In genomic region chr19:48713864-48714755, GRCh38 we compare ENCODE assay signal across 8 cellular contexts.
DNase-seq lines count a peak whose midpoint lies in the region; ATAC-seq and TF ChIP-seq lines count a peak whose summit lies in the region.

No MANE protein-coding gene starts in this region.

- peak; percentile 90 for ATAC-seq in HG03175 (IDR thresholded peaks at IDR 0.05; ENCODE audit: unreplicated experiment)

- DNase-seq in AG08396 (ENCODE audit: low spot score) (peak; percentile 100), NCI-H345 (lab: John Stamatoyannopoulos, UW) (peak; percentile 98), cerebellar cortex (ENCODE audit: low spot score) (peak; percentile 100), islet precursor cell (peak; percentile 100)
- peak; percentile 93 for DNase-seq in activated CD4-positive, CD25-positive, alpha-beta regulatory T cell treated with anti-CD3 and anti-CD28 coated beads, Interleukin-2, amount 50 U/mL, for 16 hours (ENCODE audit: low read depth, low spot score)
- DNase-seq in stimulated activated CD4-positive, alpha-beta T cell treated with anti-CD3 and anti-CD28 coated beads, Interleukin-12 subunit alpha, Interleukin-12 subunit beta, amount 100 ng/mL, for 4 hours = peak; percentile 94

- in situ Hi-C loops in GM18951 (cut with MboI; ENCODE audit: low sequenced_read_pairs, unreplicated experiment) = no loop called here

- TF ChIP-seq POLR2A in GM18951 (IDR thresholded peaks at IDR 0.05; ENCODE audit: extremely low read depth, insufficient read depth, insufficient read length) = peak; percentile 53

Comparison
In these comparisons a context has a peak if more than half of its experiments do, and no peak if none do; other contexts are left out.
1. Peak in every context shown above with its lines: DNase-seq and ATAC-seq.